9 cellular contexts compared by ENCODE assay signal in genomic region chr17:81097134-81097942, GRCh38.
DNase-seq lines count a peak whose midpoint lies in the region; ATAC-seq and TF ChIP-seq lines count a peak whose summit lies in the region.
"Had no signal": no experiment of that assay in that cellular context is flagged by ENCODE, and none has a peak within 500 bp of the region (broad histone marks: within the 10 kb centered on the region; RNA-seq: fewer than 3 reads in every experiment).

No MANE protein-coding gene starts in this region.

- H3K9me2 ChIP-seq in Karpas-422 (replicated peaks; ENCODE audit: insufficient read depth, low read length) = no peaks in the 10 kb centered on the region

- H3K36me3 ChIP-seq in Karpas-422 (ENCODE audit: insufficient read depth, low read length) (no peaks in the 10 kb centered on the region), endocrine pancreas (ENCODE audit: control insufficient read depth, insufficient read depth, low read length) (no peaks in the 10 kb centered on the region), mesendoderm (ENCODE audit: control insufficient read depth, insufficient read depth, low read length) (no peaks in the 10 kb centered on the region)
- H3K36me3 ChIP-seq: neutrophil had no signal

- H3K4me3 ChIP-seq in Karpas-422 (ENCODE audit: low read length) = no peak overlapping the region
- H3K4me3 ChIP-seq in endocrine pancreas (ENCODE audit: control insufficient read depth, insufficient read depth, low read length) = no peak overlapping the region
- H3K4me3 ChIP-seq in mesendoderm (ENCODE audit: low read length) = no peak overlapping the region

- H3K9me3 ChIP-seq in Karpas-422 (ENCODE audit: low read length) (no peaks in the 10 kb centered on the region), endocrine pancreas (ENCODE audit: control insufficient read depth, low read length) (no peaks in the 10 kb centered on the region)
- H3K9me3 ChIP-seq: neutrophil had no signal

- no peak for TF ChIP-seq POLR2A in GM18505 (IDR thresholded peaks at IDR 0.05; ENCODE audit: borderline replicate concordance, extremely low read depth, insufficient read depth, insufficient read length)

- WGBS in mesendoderm (ENCODE audit: extremely low coverage, insufficient coverage, low lambda C conversion rate) = no CpG with 5 or more reads among the region's 31 CpGs

- H3K27me3 ChIP-seq in Karpas-422 (ENCODE audit: low read length) = no peaks in the 10 kb centered on the region
- no peaks in the 10 kb centered on the region for H3K27me3 ChIP-seq in endocrine pancreas (ENCODE audit: control insufficient read depth, insufficient read depth, low read length)
- H3K27me3 ChIP-seq in mesendoderm (ENCODE audit: insufficient read depth, low read length, poor library complexity) = no peaks in the 10 kb centered on the region

- no peak overlapping the region for H3K4ac ChIP-seq in mesendoderm (ENCODE audit: low read depth, low read length)

- H3K4me2 ChIP-seq in Karpas-422 (ENCODE audit: low read depth, low read length, poor library complexity, severe bottlenecking) (no peak overlapping the region), mesendoderm (ENCODE audit: low read length) (peak overlapping the region; percentile 32)

- H3K79me2 ChIP-seq in Karpas-422 (ENCODE audit: low read length) = no peaks in the 10 kb centered on the region
- H3K79me2 ChIP-seq in mesendoderm (ENCODE audit: control insufficient read depth, insufficient read depth, low read length) = no peaks in the 10 kb centered on the region

- no peak overlapping the region for H3K4me3 Mint-ChIP-seq in activated CD8-positive, alpha-beta T cell treated with anti-CD3 and anti-CD28 coated beads, Interleukin-2, amount 10 ng/mL, durations not matched to agents 7 days and 5 days

- CTCF ChIA-PET in activated CD8-positive, alpha-beta T cell treated with anti-CD3 and anti-CD28 coated beads, Interleukin-2, amount 10 ng/mL, durations not matched to agents 7 days and 5 days (lab: Charles Lee) = interaction anchor here (0.6 to 4.3 kb wide), 10 partner anchors 9 to 108 kb away, joined by 3 to 29 read pairs (median 4); partner anchors contain the start of gene CHMP6

- peaks cover 15% of the 10 kb centered on the region; the same call in 1 of the 2 replicates for H4K20me1 ChIP-seq in Karpas-422 (ENCODE audit: insufficient read depth, low read depth, low read length)

- peak; percentile 55 for DNase-seq in AG09319 (ENCODE audit: extremely low read depth, low read depth)
- peak; percentile 53 for DNase-seq in Karpas-422
- peak; percentile 57 for DNase-seq in activated CD8-positive, alpha-beta T cell treated with anti-CD3 and anti-CD28 coated beads, Interleukin-2, amount 10 ng/mL, durations not matched to agents 7 days and 5 days
- peak; percentile 77 for DNase-seq in mesendoderm
- peak; percentile 22 for DNase-seq in stimulated activated CD8-positive, alpha-beta memory T cell treated with anti-CD3 and anti-CD28 coated beads, Interleukin-15, amount 100 ng/mL, for 1 hour (ENCODE audit: low read depth)
- no peak for DNase-seq in NCI-H2029 treated with DMSO at 0.1 percent for 48 hours (lab: John Stamatoyannopoulos, UW)

- no peak overlapping the region for H2AK5ac ChIP-seq in mesendoderm (ENCODE audit: low read length)

- no peak overlapping the region for H3K9ac ChIP-seq in Karpas-422 (ENCODE audit: low read length)
- peak overlapping the region; percentile 3 for H3K9ac ChIP-seq in endocrine pancreas (ENCODE audit: control insufficient read depth, insufficient read depth, low read length)
- peak overlapping the region; percentile 56 for H3K9ac ChIP-seq in mesendoderm (ENCODE audit: low read length)

- POLR2A ChIA-PET in activated CD8-positive, alpha-beta T cell treated with anti-CD3 and anti-CD28 coated beads, Interleukin-2, amount 10 ng/mL, durations not matched to agents 7 days and 5 days (lab: Charles Lee) = no interaction called here

- H4K5ac ChIP-seq in mesendoderm (ENCODE audit: low read length) = no peak overlapping the region

- H3K23ac ChIP-seq in mesendoderm (ENCODE audit: low read length) = no peak overlapping the region

- H3K79me1 ChIP-seq in mesendoderm (ENCODE audit: low read length) = no peaks in the 10 kb centered on the region

- H3K9me3 Mint-ChIP-seq in activated CD8-positive, alpha-beta T cell treated with anti-CD3 and anti-CD28 coated beads, Interleukin-2, amount 10 ng/mL, durations not matched to agents 7 days and 5 days (ENCODE audit: insufficient read depth) = no peaks in the 10 kb centered on the region

- H3K27ac Mint-ChIP-seq in activated CD8-positive, alpha-beta T cell treated with anti-CD3 and anti-CD28 coated beads, Interleukin-2, amount 10 ng/mL, durations not matched to agents 7 days and 5 days = no peak overlapping the region

- H2BK15ac ChIP-seq in mesendoderm (replicated peaks; ENCODE audit: low read depth) = no peak overlapping the region

- no peak overlapping the region for H2AFZ ChIP-seq in Karpas-422 (ENCODE audit: low read length)

- H3K56ac ChIP-seq in mesendoderm (ENCODE audit: low read length) = peak overlapping the region; percentile 87

- no peak overlapping the region for H3K18ac ChIP-seq in mesendoderm (ENCODE audit: low read length)

- no peak for ATAC-seq in activated CD8-positive, alpha-beta T cell treated with anti-CD3 and anti-CD28 coated beads, Interleukin-2, amount 10 ng/mL, durations not matched to agents 7 days and 5 days
- ATAC-seq in GM18505 (IDR thresholded peaks at IDR 0.05; ENCODE audit: unreplicated experiment) = no peak

- TF ChIP-seq CTCF in AG09319 (IDR thresholded peaks at IDR 0.05; ENCODE audit: low read depth, low read length) = peak; percentile 80

- no peak overlapping the region for H2BK5ac ChIP-seq in mesendoderm (ENCODE audit: low read length)

- no peaks in the 10 kb centered on the region for H3K36me3 Mint-ChIP-seq in activated CD8-positive, alpha-beta T cell treated with anti-CD3 and anti-CD28 coated beads, Interleukin-2, amount 10 ng/mL, durations not matched to agents 7 days and 5 days (ENCODE audit: low read depth)

- H3K27ac ChIP-seq in Karpas-422 (ENCODE audit: low read length) = no peak overlapping the region
- no peak overlapping the region for H3K27ac ChIP-seq in mesendoderm (ENCODE audit: low read depth, low read length)
- H3K27ac ChIP-seq: neutrophil had no signal

- peaks cover 2% of the 10 kb centered on the region for H3K27me3 Mint-ChIP-seq in activated CD8-positive, alpha-beta T cell treated with anti-CD3 and anti-CD28 coated beads, Interleukin-2, amount 10 ng/mL, durations not matched to agents 7 days and 5 days (ENCODE audit: low read depth)

- no peak overlapping the region for H4K8ac ChIP-seq in mesendoderm (ENCODE audit: low read depth, low read length)

- H3K4me1 ChIP-seq in Karpas-422 (ENCODE audit: low read length) = peaks cover 8% of the 10 kb centered on the region
- H3K4me1 ChIP-seq in endocrine pancreas (ENCODE audit: control insufficient read depth, insufficient read depth, low read length) = no peaks in the 10 kb centered on the region
- H3K4me1 ChIP-seq in mesendoderm (ENCODE audit: control insufficient read depth, low read depth, low read length) = peaks cover 7% of the 10 kb centered on the region

- H3K4me1 Mint-ChIP-seq in activated CD8-positive, alpha-beta T cell treated with anti-CD3 and anti-CD28 coated beads, Interleukin-2, amount 10 ng/mL, durations not matched to agents 7 days and 5 days (ENCODE audit: low read depth) = peaks cover 41% of the 10 kb centered on the region

- H2BK120ac ChIP-seq in mesendoderm (ENCODE audit: low read depth, low read length) = no peak overlapping the region
